ENCODE assay signal across 2 cellular contexts in the genomic region with DNA sequence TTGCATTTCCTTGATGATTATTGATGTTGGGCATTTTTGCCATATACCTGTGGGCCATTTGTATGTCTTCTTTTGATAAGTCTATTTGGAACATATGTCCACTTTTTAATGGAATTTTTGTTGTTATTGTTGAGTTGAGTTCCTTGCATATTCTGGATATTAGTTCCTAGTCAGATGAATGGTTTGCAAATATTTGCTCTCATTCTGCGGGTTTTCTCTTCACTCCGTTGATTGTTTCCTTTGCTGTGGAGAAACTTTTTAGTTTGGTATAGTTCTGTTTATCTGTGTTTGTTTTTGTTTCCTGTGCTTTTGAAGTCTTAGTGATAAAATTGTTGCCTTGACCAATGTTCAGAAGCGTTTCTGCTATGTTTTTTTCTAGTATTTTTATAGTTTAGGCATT.
TF ChIP-seq lines count a peak whose summit lies in the region.

No MANE protein-coding gene starts in this region.

TF ChIP-seq in HepG2, 621 proteins besides CTCF, POLR2A, EP300 and RAD21 (continues in another document):
- peak; percentile 66 for TF ChIP-seq TEAD3 (CRISPR knock-in tag; optimal IDR thresholded peaks at IDR 0.05; ENCODE audit: borderline replicate concordance)
- TF ChIP-seq FOXP1 (IDR thresholded peaks at IDR 0.05), result peak; percentile 68; the same call in 1 of the 2 replicates
- TF ChIP-seq FOXP1 (CRISPR knock-in tag; IDR thresholded peaks at IDR 0.05), result peak; percentile 85
- TF ChIP-seq GATA4 (IDR thresholded peaks at IDR 0.05; ENCODE audit: borderline replicate concordance, low read depth), result 0 out of 2 replicates have a peak, but pooled peaks have one; percentile 33
- no peak for TF ChIP-seq PHF21A (CRISPR knock-in tag; IDR thresholded peaks at IDR 0.05)
- peak; percentile 46; the same call in 1 of the 2 replicates for TF ChIP-seq MED1 (CRISPR knock-in tag; IDR thresholded peaks at IDR 0.05)
- TF ChIP-seq, protein P1, sequence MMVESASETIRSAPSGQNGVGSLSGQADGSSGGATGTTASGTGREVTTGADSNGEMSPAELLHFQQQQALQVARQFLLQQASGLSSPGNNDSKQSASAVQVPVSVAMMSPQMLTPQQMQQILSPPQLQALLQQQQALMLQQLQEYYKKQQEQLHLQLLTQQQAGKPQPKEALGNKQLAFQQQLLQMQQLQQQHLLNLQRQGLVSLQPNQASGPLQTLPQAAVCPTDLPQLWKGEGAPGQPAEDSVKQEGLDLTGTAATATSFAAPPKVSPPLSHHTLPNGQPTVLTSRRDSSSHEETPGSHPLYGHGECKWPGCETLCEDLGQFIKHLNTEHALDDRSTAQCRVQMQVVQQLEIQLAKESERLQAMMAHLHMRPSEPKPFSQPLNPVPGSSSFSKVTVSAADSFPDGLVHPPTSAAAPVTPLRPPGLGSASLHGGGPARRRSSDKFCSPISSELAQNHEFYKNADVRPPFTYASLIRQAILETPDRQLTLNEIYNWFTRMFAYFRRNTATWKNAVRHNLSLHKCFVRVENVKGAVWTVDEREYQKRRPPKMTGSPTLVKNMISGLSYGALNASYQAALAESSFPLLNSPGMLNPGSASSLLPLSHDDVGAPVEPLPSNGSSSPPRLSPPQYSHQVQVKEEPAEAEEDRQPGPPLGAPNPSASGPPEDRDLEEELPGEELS (CRISPR knock-in tag; IDR thresholded peaks at IDR 0.05), result peak; percentile 89
- TF ChIP-seq, protein P2, sequence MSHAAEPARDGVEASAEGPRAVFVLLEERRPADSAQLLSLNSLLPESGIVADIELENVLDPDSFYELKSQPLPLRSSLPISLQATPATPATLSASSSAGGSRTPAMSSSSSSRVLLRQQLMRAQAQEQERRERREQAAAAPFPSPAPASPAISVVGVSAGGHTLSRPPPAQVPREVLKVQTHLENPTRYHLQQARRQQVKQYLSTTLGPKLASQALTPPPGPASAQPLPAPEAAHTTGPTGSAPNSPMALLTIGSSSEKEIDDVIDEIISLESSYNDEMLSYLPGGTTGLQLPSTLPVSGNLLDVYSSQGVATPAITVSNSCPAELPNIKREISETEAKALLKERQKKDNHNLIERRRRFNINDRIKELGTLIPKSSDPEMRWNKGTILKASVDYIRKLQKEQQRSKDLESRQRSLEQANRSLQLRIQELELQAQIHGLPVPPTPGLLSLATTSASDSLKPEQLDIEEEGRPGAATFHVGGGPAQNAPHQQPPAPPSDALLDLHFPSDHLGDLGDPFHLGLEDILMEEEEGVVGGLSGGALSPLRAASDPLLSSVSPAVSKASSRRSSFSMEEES (CRISPR knock-in tag; IDR thresholded peaks at IDR 0.05), result 0 out of 2 replicates have a peak, but pooled peaks have one; percentile 14
- peak; percentile 80 for TF ChIP-seq ISL2 (CRISPR knock-in tag; IDR thresholded peaks at IDR 0.05)
- peak; percentile 69 for TF ChIP-seq FOXA3 (CRISPR knock-in tag; IDR thresholded peaks at IDR 0.05)
- 0 out of 2 replicates have a peak, but pooled peaks have one; percentile 11 for TF ChIP-seq PPARG (CRISPR knock-in tag; conservative IDR thresholded peaks at IDR 0.05)
- TF ChIP-seq, protein P3, sequence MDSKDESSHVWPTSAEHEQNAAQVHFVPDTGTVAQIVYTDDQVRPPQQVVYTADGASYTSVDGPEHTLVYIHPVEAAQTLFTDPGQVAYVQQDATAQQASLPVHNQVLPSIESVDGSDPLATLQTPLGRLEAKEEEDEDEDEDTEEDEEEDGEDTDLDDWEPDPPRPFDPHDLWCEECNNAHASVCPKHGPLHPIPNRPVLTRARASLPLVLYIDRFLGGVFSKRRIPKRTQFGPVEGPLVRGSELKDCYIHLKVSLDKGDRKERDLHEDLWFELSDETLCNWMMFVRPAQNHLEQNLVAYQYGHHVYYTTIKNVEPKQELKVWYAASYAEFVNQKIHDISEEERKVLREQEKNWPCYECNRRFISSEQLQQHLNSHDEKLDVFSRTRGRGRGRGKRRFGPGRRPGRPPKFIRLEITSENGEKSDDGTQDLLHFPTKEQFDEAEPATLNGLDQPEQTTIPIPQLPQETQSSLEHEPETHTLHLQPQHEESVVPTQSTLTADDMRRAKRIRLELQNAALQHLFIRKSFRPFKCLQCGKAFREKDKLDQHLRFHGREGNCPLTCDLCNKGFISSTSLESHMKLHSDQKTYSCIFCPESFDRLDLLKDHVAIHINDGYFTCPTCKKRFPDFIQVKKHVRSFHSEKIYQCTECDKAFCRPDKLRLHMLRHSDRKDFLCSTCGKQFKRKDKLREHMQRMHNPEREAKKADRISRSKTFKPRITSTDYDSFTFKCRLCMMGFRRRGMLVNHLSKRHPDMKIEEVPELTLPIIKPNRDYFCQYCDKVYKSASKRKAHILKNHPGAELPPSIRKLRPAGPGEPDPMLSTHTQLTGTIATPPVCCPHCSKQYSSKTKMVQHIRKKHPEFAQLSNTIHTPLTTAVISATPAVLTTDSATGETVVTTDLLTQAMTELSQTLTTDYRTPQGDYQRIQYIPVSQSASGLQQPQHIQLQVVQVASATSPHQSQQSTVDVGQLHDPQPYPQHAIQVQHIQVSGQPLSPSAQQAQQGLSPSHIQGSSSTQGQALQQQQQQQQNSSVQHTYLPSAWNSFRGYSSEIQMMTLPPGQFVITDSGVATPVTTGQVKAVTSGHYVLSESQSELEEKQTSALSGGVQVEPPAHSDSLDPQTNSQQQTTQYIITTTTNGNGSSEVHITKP (CRISPR knock-in tag; IDR thresholded peaks at IDR 0.05; ENCODE audit: low read depth), result no peak
- TF ChIP-seq CREM (IDR thresholded peaks at IDR 0.05), result peak; percentile 52; the same call in 1 of the 2 replicates
- TF ChIP-seq CREM (CRISPR knock-in tag; IDR thresholded peaks at IDR 0.05), result no peak
- TF ChIP-seq SAP130 (CRISPR knock-in tag; IDR thresholded peaks at IDR 0.05; ENCODE audit: low read depth), result peak; percentile 43
- TF ChIP-seq ZNF841 (CRISPR knock-in tag; IDR thresholded peaks at IDR 0.05; ENCODE audit: borderline replicate concordance), result no peak
- TF ChIP-seq ZNF724P (CRISPR knock-in tag; IDR thresholded peaks at IDR 0.05; ENCODE audit: borderline replicate concordance), result no peak
- peak in 1 of 2 experiments; percentile 46; a peak in 1 of 4 replicates for TF ChIP-seq KLF16 (CRISPR knock-in tag; IDR thresholded peaks at IDR 0.05)
- no peak for TF ChIP-seq SOX6 (IDR thresholded peaks at IDR 0.05)
- TF ChIP-seq SOX6 (CRISPR knock-in tag; IDR thresholded peaks at IDR 0.05), result peak; percentile 72
- TF ChIP-seq ELF3 (CRISPR knock-in tag; IDR thresholded peaks at IDR 0.05), result peak; percentile 42; the same call in 1 of the 2 replicates
- peak; percentile 53; the same call in 1 of the 2 replicates for TF ChIP-seq BCL6 (CRISPR knock-in tag; IDR thresholded peaks at IDR 0.05)
- no peak for TF ChIP-seq FOXA1 (IDR thresholded peaks at IDR 0.05)
- TF ChIP-seq FOXA1 (CRISPR knock-in tag; IDR thresholded peaks at IDR 0.05), result peak; percentile 22; the same call in 1 of the 2 replicates
- peak; percentile 73 for TF ChIP-seq NCOA2 (CRISPR knock-in tag; IDR thresholded peaks at IDR 0.05)

TF ChIP-seq in K562, 482 proteins besides CTCF, POLR2A, EP300 and RAD21:
- TF ChIP-seq NRF1 (conservative IDR thresholded peaks at IDR 0.05 in 1 of 2, IDR thresholded peaks at IDR 0.05 in 1 of 2) (no peak), RBM25 (IDR thresholded peaks at IDR 0.05; ENCODE audit: low read depth, low read length, severe bottlenecking) (peak; percentile 2)
